1 cellular context compared by ENCODE assay signal in genomic region chr7:81584667-81585066, GRCh38.
TF ChIP-seq lines count a peak whose summit lies in the region.

No MANE protein-coding gene starts in this region.

TF ChIP-seq in GM23338, 12 proteins besides CTCF, POLR2A, EP300 and RAD21 (continued from another document):
- TF ChIP-seq, protein P1, sequence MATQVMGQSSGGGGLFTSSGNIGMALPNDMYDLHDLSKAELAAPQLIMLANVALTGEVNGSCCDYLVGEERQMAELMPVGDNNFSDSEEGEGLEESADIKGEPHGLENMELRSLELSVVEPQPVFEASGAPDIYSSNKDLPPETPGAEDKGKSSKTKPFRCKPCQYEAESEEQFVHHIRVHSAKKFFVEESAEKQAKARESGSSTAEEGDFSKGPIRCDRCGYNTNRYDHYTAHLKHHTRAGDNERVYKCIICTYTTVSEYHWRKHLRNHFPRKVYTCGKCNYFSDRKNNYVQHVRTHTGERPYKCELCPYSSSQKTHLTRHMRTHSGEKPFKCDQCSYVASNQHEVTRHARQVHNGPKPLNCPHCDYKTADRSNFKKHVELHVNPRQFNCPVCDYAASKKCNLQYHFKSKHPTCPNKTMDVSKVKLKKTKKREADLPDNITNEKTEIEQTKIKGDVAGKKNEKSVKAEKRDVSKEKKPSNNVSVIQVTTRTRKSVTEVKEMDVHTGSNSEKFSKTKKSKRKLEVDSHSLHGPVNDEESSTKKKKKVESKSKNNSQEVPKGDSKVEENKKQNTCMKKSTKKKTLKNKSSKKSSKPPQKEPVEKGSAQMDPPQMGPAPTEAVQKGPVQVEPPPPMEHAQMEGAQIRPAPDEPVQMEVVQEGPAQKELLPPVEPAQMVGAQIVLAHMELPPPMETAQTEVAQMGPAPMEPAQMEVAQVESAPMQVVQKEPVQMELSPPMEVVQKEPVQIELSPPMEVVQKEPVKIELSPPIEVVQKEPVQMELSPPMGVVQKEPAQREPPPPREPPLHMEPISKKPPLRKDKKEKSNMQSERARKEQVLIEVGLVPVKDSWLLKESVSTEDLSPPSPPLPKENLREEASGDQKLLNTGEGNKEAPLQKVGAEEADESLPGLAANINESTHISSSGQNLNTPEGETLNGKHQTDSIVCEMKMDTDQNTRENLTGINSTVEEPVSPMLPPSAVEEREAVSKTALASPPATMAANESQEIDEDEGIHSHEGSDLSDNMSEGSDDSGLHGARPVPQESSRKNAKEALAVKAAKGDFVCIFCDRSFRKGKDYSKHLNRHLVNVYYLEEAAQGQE (IDR thresholded peaks at IDR 0.05; ENCODE audit: unreplicated experiment): no peak
- TF ChIP-seq EZH2 (IDR thresholded peaks at IDR 0.05; ENCODE audit: low read depth, unreplicated experiment) (no peak), STAT1 (IDR thresholded peaks at IDR 0.05; ENCODE audit: unreplicated experiment) (no peak), ZNF114 (CRISPR knock-in tag; IDR thresholded peaks at IDR 0.05) (no peak), ZNF331 (CRISPR knock-in tag; IDR thresholded peaks at IDR 0.05; ENCODE audit: low read depth) (no peak), CREB1 (CRISPR knock-in tag; IDR thresholded peaks at IDR 0.05; ENCODE audit: low read depth) (no peak), POLR2AphosphoS5 (IDR thresholded peaks at IDR 0.05; ENCODE audit: low read depth) (no peak)
- TF ChIP-seq, protein P2, sequence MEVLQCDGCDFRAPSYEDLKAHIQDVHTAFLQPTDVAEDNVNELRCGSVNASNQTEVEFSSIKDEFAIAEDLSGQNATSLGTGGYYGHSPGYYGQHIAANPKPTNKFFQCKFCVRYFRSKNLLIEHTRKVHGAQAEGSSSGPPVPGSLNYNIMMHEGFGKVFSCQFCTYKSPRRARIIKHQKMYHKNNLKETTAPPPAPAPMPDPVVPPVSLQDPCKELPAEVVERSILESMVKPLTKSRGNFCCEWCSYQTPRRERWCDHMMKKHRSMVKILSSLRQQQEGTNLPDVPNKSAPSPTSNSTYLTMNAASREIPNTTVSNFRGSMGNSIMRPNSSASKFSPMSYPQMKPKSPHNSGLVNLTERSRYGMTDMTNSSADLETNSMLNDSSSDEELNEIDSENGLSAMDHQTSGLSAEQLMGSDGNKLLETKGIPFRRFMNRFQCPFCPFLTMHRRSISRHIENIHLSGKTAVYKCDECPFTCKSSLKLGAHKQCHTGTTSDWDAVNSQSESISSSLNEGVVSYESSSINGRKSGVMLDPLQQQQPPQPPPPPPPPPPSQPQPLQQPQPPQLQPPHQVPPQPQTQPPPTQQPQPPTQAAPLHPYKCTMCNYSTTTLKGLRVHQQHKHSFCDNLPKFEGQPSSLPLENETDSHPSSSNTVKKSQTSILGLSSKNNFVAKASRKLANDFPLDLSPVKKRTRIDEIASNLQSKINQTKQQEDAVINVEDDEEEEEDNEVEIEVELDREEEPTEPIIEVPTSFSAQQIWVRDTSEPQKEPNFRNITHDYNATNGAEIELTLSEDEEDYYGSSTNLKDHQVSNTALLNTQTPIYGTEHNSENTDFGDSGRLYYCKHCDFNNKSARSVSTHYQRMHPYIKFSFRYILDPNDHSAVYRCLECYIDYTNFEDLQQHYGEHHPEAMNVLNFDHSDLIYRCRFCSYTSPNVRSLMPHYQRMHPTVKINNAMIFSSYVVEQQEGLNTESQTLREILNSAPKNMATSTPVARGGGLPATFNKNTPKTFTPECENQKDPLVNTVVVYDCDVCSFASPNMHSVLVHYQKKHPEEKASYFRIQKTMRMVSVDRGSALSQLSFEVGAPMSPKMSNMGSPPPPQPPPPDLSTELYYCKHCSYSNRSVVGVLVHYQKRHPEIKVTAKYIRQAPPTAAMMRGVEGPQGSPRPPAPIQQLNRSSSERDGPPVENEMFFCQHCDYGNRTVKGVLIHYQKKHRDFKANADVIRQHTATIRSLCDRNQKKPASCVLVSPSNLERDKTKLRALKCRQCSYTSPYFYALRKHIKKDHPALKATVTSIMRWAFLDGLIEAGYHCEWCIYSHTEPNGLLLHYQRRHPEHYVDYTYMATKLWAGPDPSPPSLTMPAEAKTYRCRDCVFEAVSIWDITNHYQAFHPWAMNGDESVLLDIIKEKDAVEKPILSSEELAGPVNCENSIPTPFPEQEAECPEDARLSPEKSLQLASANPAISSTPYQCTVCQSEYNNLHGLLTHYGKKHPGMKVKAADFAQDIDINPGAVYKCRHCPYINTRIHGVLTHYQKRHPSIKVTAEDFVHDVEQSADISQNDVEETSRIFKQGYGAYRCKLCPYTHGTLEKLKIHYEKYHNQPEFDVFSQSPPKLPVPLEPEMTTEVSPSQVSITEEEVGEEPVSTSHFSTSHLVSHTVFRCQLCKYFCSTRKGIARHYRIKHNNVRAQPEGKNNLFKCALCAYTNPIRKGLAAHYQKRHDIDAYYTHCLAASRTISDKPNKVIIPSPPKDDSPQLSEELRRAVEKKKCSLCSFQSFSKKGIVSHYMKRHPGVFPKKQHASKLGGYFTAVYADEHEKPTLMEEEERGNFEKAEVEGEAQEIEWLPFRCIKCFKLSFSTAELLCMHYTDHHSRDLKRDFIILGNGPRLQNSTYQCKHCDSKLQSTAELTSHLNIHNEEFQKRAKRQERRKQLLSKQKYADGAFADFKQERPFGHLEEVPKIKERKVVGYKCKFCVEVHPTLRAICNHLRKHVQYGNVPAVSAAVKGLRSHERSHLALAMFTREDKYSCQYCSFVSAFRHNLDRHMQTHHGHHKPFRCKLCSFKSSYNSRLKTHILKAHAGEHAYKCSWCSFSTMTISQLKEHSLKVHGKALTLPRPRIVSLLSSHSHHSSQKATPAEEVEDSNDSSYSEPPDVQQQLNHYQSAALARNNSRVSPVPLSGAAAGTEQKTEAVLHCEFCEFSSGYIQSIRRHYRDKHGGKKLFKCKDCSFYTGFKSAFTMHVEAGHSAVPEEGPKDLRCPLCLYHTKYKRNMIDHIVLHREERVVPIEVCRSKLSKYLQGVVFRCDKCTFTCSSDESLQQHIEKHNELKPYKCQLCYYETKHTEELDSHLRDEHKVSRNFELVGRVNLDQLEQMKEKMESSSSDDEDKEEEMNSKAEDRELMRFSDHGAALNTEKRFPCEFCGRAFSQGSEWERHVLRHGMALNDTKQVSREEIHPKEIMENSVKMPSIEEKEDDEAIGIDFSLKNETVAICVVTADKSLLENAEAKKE (CRISPR knock-in tag; IDR thresholded peaks at IDR 0.05): no peak
